1 cellular context compared by ENCODE assay signal in genomic region chr2:219387284-219388126, GRCh38.
TF ChIP-seq lines count a peak whose summit lies in the region.

DNPEP (minus strand) TSS chr2:219387912; CDS start chr2:219387794, 118 bp downstream.

TF ChIP-seq in H1, 55 proteins besides CTCF, POLR2A, EP300 and RAD21 (continued from another document):
- TF ChIP-seq USF2 (IDR thresholded peaks at IDR 0.05; ENCODE audit: low read length) (peak; percentile 61), CHD2 (IDR thresholded peaks at IDR 0.05; ENCODE audit: low read length) (no peak), ASH2L (IDR thresholded peaks at IDR 0.05; ENCODE audit: low read length) (peak; percentile 87), SP4 (IDR thresholded peaks at IDR 0.05; ENCODE audit: low read length) (peak; percentile 98), POLR2AphosphoS5 (IDR thresholded peaks at IDR 0.05; ENCODE audit: low read depth, low read length) (no peak; the same call in 1 of the 2 replicates), GABPA (IDR thresholded peaks at IDR 0.05; ENCODE audit: borderline replicate concordance, insufficient read depth, low read length) (no peak), RNF2 (IDR thresholded peaks at IDR 0.05; ENCODE audit: borderline replicate concordance, low read depth, low read length, missing control alignments, poor library complexity, severe bottlenecking) (no peak), TBP (IDR thresholded peaks at IDR 0.05; ENCODE audit: low read depth, low read length) (0 out of 2 replicates have a peak, but pooled peaks have one; percentile 31), EGR1 (IDR thresholded peaks at IDR 0.05; ENCODE audit: borderline replicate concordance, low read depth, low read length) (no peak), HDAC6 (IDR thresholded peaks at IDR 0.05; ENCODE audit: low read depth, low read length) (no peak), SUZ12 (IDR thresholded peaks at IDR 0.05; ENCODE audit: low read length) (no peak), TAF1 (IDR thresholded peaks at IDR 0.05; ENCODE audit: low read depth, low read length) (peak; percentile 50), SP1 (IDR thresholded peaks at IDR 0.05; ENCODE audit: low read depth, low read length) (peak; percentile 47; the same call in 1 of the 2 replicates), TAF7 (optimal IDR thresholded peaks at IDR 0.05; ENCODE audit: borderline replicate concordance, low read depth, low read length) (no peak), BRCA1 (IDR thresholded peaks at IDR 0.05; ENCODE audit: low read depth, low read length) (no peak), FOSL1 (IDR thresholded peaks at IDR 0.05; ENCODE audit: insufficient read depth, low read depth, low read length) (no peak), E2F6 (IDR thresholded peaks at IDR 0.05) (0 out of 2 replicates have a peak, but pooled peaks have one; percentile 15), CHD7 (IDR thresholded peaks at IDR 0.05; ENCODE audit: insufficient replicate concordance, low read length) (no peak), SIRT6 (IDR thresholded peaks at IDR 0.05; ENCODE audit: low read length) (no peak), SP2 (IDR thresholded peaks at IDR 0.05; ENCODE audit: low read length) (no peak), PHF8 (conservative IDR thresholded peaks at IDR 0.05; ENCODE audit: low read depth, low read length) (peak; percentile 80), CREB1 (IDR thresholded peaks at IDR 0.05) (no peak), TEAD4 (IDR thresholded peaks at IDR 0.05; ENCODE audit: low read depth, low read length) (0 out of 2 replicates have a peak, but pooled peaks have one; percentile 1), MAFK (IDR thresholded peaks at IDR 0.05; ENCODE audit: low read depth, low read length) (no peak), SRF (IDR thresholded peaks at IDR 0.05; ENCODE audit: low read depth, low read length) (no peak)
